In genomic region chr2:126660068-126660467, GRCh38 we compare ENCODE assay signal across 12 cellular contexts. TPM values are rescaled to one million over a fixed set of nuclear protein-coding genes. Genes with fewer than 3 reads are reported as not detected.
DNase-seq lines count a peak whose midpoint lies in the region; ATAC-seq and TF ChIP-seq lines count a peak whose summit lies in the region.
"Had no signal": no experiment of that assay in that cellular context is flagged by ENCODE, and none has a peak within 500 bp of the region (broad histone marks: within the 10 kb centered on the region; RNA-seq: fewer than 3 reads in every experiment).

No MANE protein-coding gene starts in this region.

- H3K27me3 ChIP-seq in lower lobe of right lung (ENCODE audit: low read depth) (no peaks in the 10 kb centered on the region), subcutaneous abdominal adipose tissue (ENCODE audit: control insufficient read depth in 5 of 5, insufficient read depth in 4 of 5, low read length in 5 of 5) (no peaks in the 10 kb centered on the region)

- H3K27ac ChIP-seq in lower lobe of right lung = peak overlapping the region; percentile 96
- H3K27ac ChIP-seq in subcutaneous abdominal adipose tissue (ENCODE audit: low read depth, low read length) = peak overlapping the region; percentile 99

- DNase-seq in activated T-cell treated with anti-CD3 and anti-CD28 coated beads, Interleukin-2, amount 50 U/mL, for 24 hours = no peak
- no peak for DNase-seq in activated T-cell treated with anti-CD3 and anti-CD28 coated beads for 4 hours
- no peak for DNase-seq in activated T-helper 1 cell treated with anti-CD3 and anti-CD28 coated beads, Interleukin-12 subunit alpha, Interleukin-12 subunit beta, Interleukin-2, Interleukin-4 antibody, amounts not matched to agents 30 ng/mL and 10 ng/mL and 1 ng/mL, durations not matched to agents 14 hours and 24 hours and 36 hours (ENCODE audit: low spot score)
- no peak for DNase-seq in lower lobe of right lung
- DNase-seq in HuH-7.5 (ENCODE audit: low spot score) = no peak
- DNase-seq in NK-92 (lab: John Stamatoyannopoulos, UW; ENCODE audit: unreplicated experiment) = no peak
- DNase-seq: activated CD4-positive, CD25-positive, alpha-beta regulatory T cell; DND-41; NCI-H1105 treated with DMSO at 0.1 percent for 48 hours; NCI-H524 treated with DMSO at 0.1 percent for 48 hours had no signal

- H3K9me3 Mint-ChIP-seq in activated T-cell treated with anti-CD3 and anti-CD28 coated beads, Interleukin-2, amount 50 U/mL, for 24 hours = no peaks in the 10 kb centered on the region
- H3K9me3 Mint-ChIP-seq in activated T-helper 1 cell treated with anti-CD3 and anti-CD28 coated beads, Interleukin-12 subunit alpha, Interleukin-12 subunit beta, Interleukin-2, Interleukin-4 antibody, amounts not matched to agents 30 ng/mL and 10 ng/mL and 1 ng/mL, durations not matched to agents 14 hours and 24 hours and 36 hours = no peaks in the 10 kb centered on the region

- peaks cover 80% of the 10 kb centered on the region for H3K4me1 Mint-ChIP-seq in activated T-cell treated with anti-CD3 and anti-CD28 coated beads, Interleukin-2, amount 50 U/mL, for 24 hours (ENCODE audit: low read depth)
- peaks cover 86% of the 10 kb centered on the region for H3K4me1 Mint-ChIP-seq in activated T-helper 1 cell treated with anti-CD3 and anti-CD28 coated beads, Interleukin-12 subunit alpha, Interleukin-12 subunit beta, Interleukin-2, Interleukin-4 antibody, amounts not matched to agents 30 ng/mL and 10 ng/mL and 1 ng/mL, durations not matched to agents 14 hours and 24 hours and 36 hours (ENCODE audit: low read depth)

- H3K4me3 Mint-ChIP-seq in activated T-cell treated with anti-CD3 and anti-CD28 coated beads, Interleukin-2, amount 50 U/mL, for 24 hours = peak overlapping the region; percentile 76
- H3K4me3 Mint-ChIP-seq in activated T-helper 1 cell treated with anti-CD3 and anti-CD28 coated beads, Interleukin-12 subunit alpha, Interleukin-12 subunit beta, Interleukin-2, Interleukin-4 antibody, amounts not matched to agents 30 ng/mL and 10 ng/mL and 1 ng/mL, durations not matched to agents 14 hours and 24 hours and 36 hours = peak overlapping the region; percentile 12

- H3K4me3 ChIP-seq in lower lobe of right lung = no peak overlapping the region
- H3K4me3 ChIP-seq in subcutaneous abdominal adipose tissue (ENCODE audit: low read depth in 1 of 5, low read length in 5 of 5) = no peak overlapping the region

- H3K27me3 Mint-ChIP-seq in activated T-cell treated with anti-CD3 and anti-CD28 coated beads, Interleukin-2, amount 50 U/mL, for 24 hours = no peaks in the 10 kb centered on the region
- H3K27me3 Mint-ChIP-seq in activated T-helper 1 cell treated with anti-CD3 and anti-CD28 coated beads, Interleukin-12 subunit alpha, Interleukin-12 subunit beta, Interleukin-2, Interleukin-4 antibody, amounts not matched to agents 30 ng/mL and 10 ng/mL and 1 ng/mL, durations not matched to agents 14 hours and 24 hours and 36 hours (ENCODE audit: insufficient read depth) = no peaks in the 10 kb centered on the region

- intact Hi-C loops in activated T-helper 1 cell treated with anti-CD3 and anti-CD28 coated beads, Interleukin-12 subunit alpha, Interleukin-12 subunit beta, Interleukin-2, Interleukin-4 antibody, amounts not matched to agents 30 ng/mL and 10 ng/mL and 1 ng/mL, durations not matched to agents 14 hours and 24 hours and 36 hours (cut with micrococcal nuclease) = no loop called here
- intact Hi-C loops in lower lobe of right lung (cut with DNase I) = no loop called here

- H3K36me3 Mint-ChIP-seq in activated T-cell treated with anti-CD3 and anti-CD28 coated beads, Interleukin-2, amount 50 U/mL, for 24 hours (ENCODE audit: low read depth) = peaks cover 81% of the 10 kb centered on the region
- H3K36me3 Mint-ChIP-seq in activated T-helper 1 cell treated with anti-CD3 and anti-CD28 coated beads, Interleukin-12 subunit alpha, Interleukin-12 subunit beta, Interleukin-2, Interleukin-4 antibody, amounts not matched to agents 30 ng/mL and 10 ng/mL and 1 ng/mL, durations not matched to agents 14 hours and 24 hours and 36 hours (ENCODE audit: low read depth) = peaks cover 34% of the 10 kb centered on the region

- no peaks in the 10 kb centered on the region for H3K9me3 ChIP-seq in lower lobe of right lung
- no peaks in the 10 kb centered on the region for H3K9me3 ChIP-seq in subcutaneous abdominal adipose tissue (ENCODE audit: control insufficient read depth in 5 of 5, low read length in 5 of 5)

- H3K4me1 ChIP-seq in lower lobe of right lung (peaks cover 89% of the 10 kb centered on the region), subcutaneous abdominal adipose tissue (ENCODE audit: control insufficient read depth in 5 of 5, insufficient read depth in 5 of 5, low read length in 5 of 5) (peaks cover 36 to 93% (median 89%) of the 10 kb centered on the region in 5 donors)

- ATAC-seq in lower lobe of right lung = no peak
- ATAC-seq in activated CD4-positive, CD25-positive, alpha-beta regulatory T cell treated with anti-CD3 and anti-CD28 coated beads, Interleukin-2, amount 50 U/mL, for 24 hours = no peak

- peak overlapping the region; percentile 98 for H3K27ac Mint-ChIP-seq in activated T-cell treated with anti-CD3 and anti-CD28 coated beads, Interleukin-2, amount 50 U/mL, for 24 hours
- peak overlapping the region; percentile 97 for H3K27ac Mint-ChIP-seq in activated T-helper 1 cell treated with anti-CD3 and anti-CD28 coated beads, Interleukin-12 subunit alpha, Interleukin-12 subunit beta, Interleukin-2, Interleukin-4 antibody, amounts not matched to agents 30 ng/mL and 10 ng/mL and 1 ng/mL, durations not matched to agents 14 hours and 24 hours and 36 hours

- no peaks in the 10 kb centered on the region for H3K36me3 ChIP-seq in lower lobe of right lung
- H3K36me3 ChIP-seq in subcutaneous abdominal adipose tissue (ENCODE audit: control insufficient read depth in 5 of 5, insufficient read depth in 5 of 5, low read length in 5 of 5) = peaks cover 0 to 10% (median 8%) of the 10 kb centered on the region in 5 donors

- no peak for TF ChIP-seq CTCF in lower lobe of right lung (IDR thresholded peaks at IDR 0.05)

- peak overlapping the region in 1 of 5 donors; percentile 28 for H3K9ac ChIP-seq in subcutaneous abdominal adipose tissue (ENCODE audit: low read length in 5 of 5)

RNA-seq across cellular contexts. Expression of gene GYPC, which starts 4.1 kb away (rescaled TPM):
- total RNA-seq in activated T-helper 1 cell treated with anti-CD3 and anti-CD28 coated beads, Interleukin-12 subunit alpha, Interleukin-12 subunit beta, Interleukin-2, Interleukin-4 antibody, amounts not matched to agents 30 ng/mL and 10 ng/mL and 1 ng/mL, durations not matched to agents 14 hours and 24 hours and 36 hours = 125 and 130 TPM in 2 replicates
- total RNA-seq in lower lobe of right lung = 92.6 TPM
